1 cellular context compared by ENCODE assay signal in the genomic region with DNA sequence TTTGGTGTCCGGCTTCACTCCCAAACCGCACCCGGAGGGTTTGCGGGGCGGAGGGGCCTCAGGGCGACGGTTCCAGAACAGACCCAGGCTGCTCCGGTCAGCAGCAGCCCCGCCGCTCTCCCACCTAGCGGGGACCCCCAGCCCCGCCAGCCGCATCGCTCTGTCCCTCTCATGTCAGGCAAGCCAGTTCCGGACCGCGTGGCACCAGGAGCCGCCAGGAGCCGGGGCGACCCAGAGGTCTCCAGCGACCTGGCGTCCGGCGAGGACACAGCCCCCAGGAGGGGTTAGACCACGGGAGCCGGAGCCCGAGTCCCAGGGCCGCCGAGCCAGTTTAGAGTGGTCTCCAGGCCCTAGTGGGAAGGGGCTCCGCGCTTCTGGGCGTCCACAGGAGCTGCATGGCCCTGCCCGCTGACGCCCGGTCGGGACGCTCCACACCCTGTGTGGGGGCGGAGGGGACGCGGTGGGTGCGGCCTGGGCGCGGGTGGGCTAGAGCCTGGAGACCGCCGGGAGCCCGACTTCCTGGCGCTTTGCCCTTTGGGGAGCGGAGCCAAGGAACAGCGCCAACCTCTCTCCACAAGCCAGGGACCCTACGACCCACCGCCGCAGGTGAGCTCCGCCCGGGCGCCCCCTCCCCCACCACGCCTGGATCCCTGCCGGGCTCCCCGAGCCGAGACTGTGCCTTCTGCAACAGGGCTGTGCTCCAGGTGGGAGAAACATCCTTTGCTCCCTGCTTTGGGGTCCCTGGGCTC.
A peak's percentile ranks its signal among the peaks of the same experiment; 100 is the strongest.
TF ChIP-seq lines count a peak whose summit lies in the region.

No MANE protein-coding gene starts in this region.

TF ChIP-seq in HepG2, 621 proteins besides CTCF, POLR2A, EP300 and RAD21 (continued from another document and continues in another):
- TF ChIP-seq TERF1 (CRISPR knock-in tag; IDR thresholded peaks at IDR 0.05) (no peak), PHF21A (CRISPR knock-in tag; IDR thresholded peaks at IDR 0.05) (no peak), ELF4 (CRISPR knock-in tag; IDR thresholded peaks at IDR 0.05; ENCODE audit: borderline replicate concordance) (no peak), ZNF879 (CRISPR knock-in tag; IDR thresholded peaks at IDR 0.05) (no peak), TAF15 (IDR thresholded peaks at IDR 0.05; ENCODE audit: low read depth, low read length, poor library complexity, severe bottlenecking) (no peak), MAFF (IDR thresholded peaks at IDR 0.05; ENCODE audit: low read depth, low read length) (no peak), ZNF720 (CRISPR knock-in tag; IDR thresholded peaks at IDR 0.05) (no peak), STAT6 (CRISPR knock-in tag; IDR thresholded peaks at IDR 0.05; ENCODE audit: borderline replicate concordance) (no peak), ATF7 (IDR thresholded peaks at IDR 0.05) (no peak), ATF7 (CRISPR knock-in tag; IDR thresholded peaks at IDR 0.05) (no peak), NFIB (CRISPR knock-in tag; IDR thresholded peaks at IDR 0.05; ENCODE audit: borderline replicate concordance) (no peak), YY1 (IDR thresholded peaks at IDR 0.05; ENCODE audit: insufficient read depth, insufficient replicate concordance, low read depth, low read length) (no peak), ZNF101 (CRISPR knock-in tag; IDR thresholded peaks at IDR 0.05; ENCODE audit: borderline replicate concordance, low read depth) (no peak), BRCA1 (CRISPR knock-in tag; IDR thresholded peaks at IDR 0.05) (no peak), IKZF5 (CRISPR knock-in tag; IDR thresholded peaks at IDR 0.05) (no peak), SAP130 (CRISPR knock-in tag; IDR thresholded peaks at IDR 0.05; ENCODE audit: low read depth) (peak; percentile 11; the same call in 1 of the 2 replicates), ZNF468 (CRISPR knock-in tag; IDR thresholded peaks at IDR 0.05) (no peak), ZEB1 (IDR thresholded peaks at IDR 0.05; ENCODE audit: insufficient replicate concordance, low read depth) (no peak), PAX8 (CRISPR knock-in tag; IDR thresholded peaks at IDR 0.05; ENCODE audit: borderline replicate concordance) (no peak), NRL (CRISPR knock-in tag; IDR thresholded peaks at IDR 0.05; ENCODE audit: borderline replicate concordance) (no peak), ZNF747 (CRISPR knock-in tag; IDR thresholded peaks at IDR 0.05; ENCODE audit: borderline replicate concordance) (no peak), ARHGAP35 (CRISPR knock-in tag; IDR thresholded peaks at IDR 0.05; ENCODE audit: borderline replicate concordance) (0 out of 2 replicates have a peak, but pooled peaks have one; percentile 68), CCAR2 (optimal IDR thresholded peaks at IDR 0.05; ENCODE audit: low read depth, low read length) (no peak), SP4 (CRISPR knock-in tag; IDR thresholded peaks at IDR 0.05) (peak; percentile 36; the same call in 1 of the 2 replicates), ZSCAN29 (CRISPR knock-in tag; conservative IDR thresholded peaks at IDR 0.05) (no peak; the same call in 1 of the 2 replicates), SP5 (CRISPR knock-in tag; IDR thresholded peaks at IDR 0.05; ENCODE audit: borderline replicate concordance, low read depth) (no peak), ZNF609 (CRISPR knock-in tag; IDR thresholded peaks at IDR 0.05; ENCODE audit: borderline replicate concordance) (no peak), NR2C2 (CRISPR knock-in tag; IDR thresholded peaks at IDR 0.05; ENCODE audit: borderline replicate concordance) (no peak), ZHX2 (IDR thresholded peaks at IDR 0.05; ENCODE audit: low read depth) (no peak), ZHX2 (CRISPR knock-in tag; IDR thresholded peaks at IDR 0.05; ENCODE audit: borderline replicate concordance) (no peak), ZNF580 (CRISPR knock-in tag; IDR thresholded peaks at IDR 0.05; ENCODE audit: borderline replicate concordance, low read depth) (no peak), ZBTB39 (CRISPR knock-in tag; IDR thresholded peaks at IDR 0.05) (0 out of 2 replicates have a peak, but pooled peaks have one; percentile 68), ZNF160 (CRISPR knock-in tag; IDR thresholded peaks at IDR 0.05) (no peak), ZNF615 (CRISPR knock-in tag; IDR thresholded peaks at IDR 0.05; ENCODE audit: borderline replicate concordance) (no peak), ZNF235 (CRISPR knock-in tag; IDR thresholded peaks at IDR 0.05; ENCODE audit: borderline replicate concordance) (peak; percentile 21; the same call in 1 of the 2 replicates), NFRKB (IDR thresholded peaks at IDR 0.05) (no peak)
- TF ChIP-seq, protein P1, sequence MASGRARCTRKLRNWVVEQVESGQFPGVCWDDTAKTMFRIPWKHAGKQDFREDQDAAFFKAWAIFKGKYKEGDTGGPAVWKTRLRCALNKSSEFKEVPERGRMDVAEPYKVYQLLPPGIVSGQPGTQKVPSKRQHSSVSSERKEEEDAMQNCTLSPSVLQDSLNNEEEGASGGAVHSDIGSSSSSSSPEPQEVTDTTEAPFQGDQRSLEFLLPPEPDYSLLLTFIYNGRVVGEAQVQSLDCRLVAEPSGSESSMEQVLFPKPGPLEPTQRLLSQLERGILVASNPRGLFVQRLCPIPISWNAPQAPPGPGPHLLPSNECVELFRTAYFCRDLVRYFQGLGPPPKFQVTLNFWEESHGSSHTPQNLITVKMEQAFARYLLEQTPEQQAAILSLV (CRISPR knock-in tag; IDR thresholded peaks at IDR 0.05; ENCODE audit: borderline replicate concordance), result no peak
- TF ChIP-seq, protein P2, sequence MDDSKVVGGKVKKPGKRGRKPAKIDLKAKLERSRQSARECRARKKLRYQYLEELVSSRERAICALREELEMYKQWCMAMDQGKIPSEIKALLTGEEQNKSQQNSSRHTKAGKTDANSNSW (CRISPR knock-in tag; IDR thresholded peaks at IDR 0.05; ENCODE audit: borderline replicate concordance), result no peak
